ENCODE assay signal across 17 cellular contexts in the genomic region with DNA sequence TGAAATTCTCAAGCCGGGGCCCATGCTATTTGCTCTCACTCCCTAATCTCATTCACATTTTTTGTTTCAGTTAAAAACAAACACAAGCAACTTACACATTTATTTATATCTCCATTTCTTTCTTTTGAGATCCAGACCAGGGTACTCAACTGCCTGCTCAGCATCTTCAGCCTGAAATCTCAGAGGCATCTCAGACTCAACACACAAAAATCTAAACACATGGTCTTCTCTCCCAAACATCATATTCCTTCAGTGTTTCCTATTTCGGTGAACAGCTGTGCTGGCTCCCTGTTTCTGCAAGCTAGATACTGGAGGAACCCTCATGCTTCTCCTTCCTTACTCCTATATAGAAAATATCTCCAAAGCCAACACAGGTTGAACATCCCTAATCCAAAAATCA. TPM values are rescaled to one million over a fixed set of nuclear protein-coding genes. Genes with fewer than 3 reads are reported as not detected.
A peak's percentile ranks its signal among the peaks of the same experiment; 100 is the strongest.
DNase-seq lines count a peak whose midpoint lies in the region; ATAC-seq and TF ChIP-seq lines count a peak whose summit lies in the region.
"Had no signal": no experiment of that assay in that cellular context is flagged by ENCODE, and none has a peak within 500 bp of the region (broad histone marks: within the 10 kb centered on the region; RNA-seq: fewer than 3 reads in every experiment).

No MANE protein-coding gene starts in this region.

- H3K14ac ChIP-seq in IMR-90 (replicated peaks; ENCODE audit: low read depth, low read length): no peak overlapping the region

- H2BK120ac ChIP-seq in IMR-90 (ENCODE audit: low read depth, low read length): no peak overlapping the region

- H4K20me1 ChIP-seq in IMR-90 (ENCODE audit: insufficient read depth, low read length): no peaks in the 10 kb centered on the region

- H3K27me3 Mint-ChIP-seq in progenitor cell of endocrine pancreas: peaks cover 12% of the 10 kb centered on the region

- peaks cover 2% of the 10 kb centered on the region; the same call in 1 of the 2 replicates for H3K4me1 ChIP-seq in IMR-90 (ENCODE audit: control insufficient read depth, insufficient read depth, low read length)
- H3K4me1 ChIP-seq: HAP-1 had no signal

- peak; percentile 99 for ATAC-seq in IMR-90 (ENCODE audit: low read depth)
- no peak for ATAC-seq in HG02970 (IDR thresholded peaks at IDR 0.05; ENCODE audit: low FRiP score, unreplicated experiment)

- no TSS peak for BruUV-seq in IMR-90 (replicated peaks; lab: Mats Ljungman, UMichigan)

- no peak overlapping the region for H2BK15ac ChIP-seq in IMR-90 (ENCODE audit: low read depth, low read length)

- H3K9me3 Mint-ChIP-seq in progenitor cell of endocrine pancreas (ENCODE audit: low read depth): no peaks in the 10 kb centered on the region
- H3K9me3 Mint-ChIP-seq: CD4-positive, alpha-beta memory T cell; HFFc6 had no signal

- dilution Hi-C loops in IMR-90 (cut with HindIII; ENCODE audit: low sequenced_read_pairs, unreplicated experiment): no loop called here

- H3K4me3 Mint-ChIP-seq in progenitor cell of endocrine pancreas (ENCODE audit: low read depth): no peak overlapping the region
- H3K4me3 Mint-ChIP-seq: CD4-positive, alpha-beta memory T cell; HFFc6 had no signal

- intact Hi-C loops in IMR-90 (cut with micrococcal nuclease): no loop called here

- no peak overlapping the region for H2AK5ac ChIP-seq in IMR-90 (ENCODE audit: low read depth, low read length)

- no peaks in the 10 kb centered on the region for H3K9me3 ChIP-seq in IMR-90 (ENCODE audit: control insufficient read depth, insufficient read depth, low read length)
- H3K9me3 ChIP-seq: HAP-1 had no signal

- H3K9ac ChIP-seq in IMR-90 (ENCODE audit: low read depth, low read length): no peak overlapping the region

- no peaks in the 10 kb centered on the region for H3K4me1 Mint-ChIP-seq in progenitor cell of endocrine pancreas (ENCODE audit: low read depth)

- CTCF ChIA-PET in IMR-90 (lab: Yijun Ruan, JAX): interaction anchor here (0.7 kb wide), 1 partner anchor 10 kb away, joined by 4 read pairs; no protein-coding TSS in a partner anchor

- no peak overlapping the region for H2BK20ac ChIP-seq in IMR-90 (ENCODE audit: low read depth, low read length)

- in situ Hi-C loops in IMR-90 (cut with MboI; ENCODE audit: low sequenced_read_pairs): no loop called here

- H3K79me1 ChIP-seq in IMR-90 (ENCODE audit: low read depth in 1 of 2, low read length in 2 of 2): no peaks in the 10 kb centered on the region

- 44% methylated on average over 1 of the region's 2 CpGs; no CpG with 5 or more reads in 1 of the 2 experiments for WGBS in IMR-90 (ENCODE audit: extremely low coverage in 2 of 2, insufficient read length in 1 of 2), 2 experiments

- POLR2A ChIA-PET in IMR-90 (lab: Charles Lee; ENCODE audit: unreplicated experiment): no interaction called here

- no peak overlapping the region for H3K27ac ChIP-seq in IMR-90 (ENCODE audit: insufficient read depth, low read length)

- H3K9me1 ChIP-seq in IMR-90 (ENCODE audit: insufficient read depth, low read length): no peaks in the 10 kb centered on the region

- no peaks in the 10 kb centered on the region for H3K36me3 Mint-ChIP-seq in progenitor cell of endocrine pancreas (ENCODE audit: insufficient read depth)
- H3K36me3 Mint-ChIP-seq: CD4-positive, alpha-beta memory T cell had no signal

- H3K4ac ChIP-seq in IMR-90 (ENCODE audit: low read depth, low read length): no peak overlapping the region

- no peak overlapping the region for H2BK5ac ChIP-seq in IMR-90 (ENCODE audit: low read depth, low read length, poor library complexity, severe bottlenecking)

- TF ChIP-seq CTCF in IMR-90 (conservative IDR thresholded peaks at IDR 0.05; ENCODE audit: low read depth, low read length) (no peak), fibroblast of mammary gland (conservative IDR thresholded peaks at IDR 0.05; ENCODE audit: control insufficient read depth, insufficient read depth, low read depth, low read length) (no peak), progenitor cell of endocrine pancreas (IDR thresholded peaks at IDR 0.05; ENCODE audit: unreplicated experiment) (no peak)

- H3K18ac ChIP-seq in IMR-90 (ENCODE audit: low read depth, low read length): no peak overlapping the region

- TF ChIP-seq POLR2A in IMR-90 (IDR thresholded peaks at IDR 0.05; ENCODE audit: low read depth, low read length): no peak

- no peak overlapping the region for H4K91ac ChIP-seq in IMR-90 (ENCODE audit: insufficient read depth, low read depth, low read length)

- no peak overlapping the region for H3K23ac ChIP-seq in IMR-90 (ENCODE audit: low read depth, low read length)

- TF ChIP-seq RAD21 in IMR-90 (IDR thresholded peaks at IDR 0.05; ENCODE audit: low read length): no peak

- no peak overlapping the region for H3K4me2 ChIP-seq in IMR-90 (ENCODE audit: low read depth, low read length)

- no peak overlapping the region for H4K5ac ChIP-seq in IMR-90 (ENCODE audit: low read depth, low read length)

- no peak overlapping the region for H4K8ac ChIP-seq in IMR-90 (ENCODE audit: low read depth in 2 of 2, low read length in 2 of 2)

- no peak overlapping the region for H2AFZ ChIP-seq in IMR-90 (replicated peaks; ENCODE audit: low read length, poor library complexity)

- H3K56ac ChIP-seq in IMR-90 (ENCODE audit: extremely low read depth, insufficient read depth, low read length): no peak overlapping the region

- H2AK9ac ChIP-seq in IMR-90 (replicated peaks; ENCODE audit: low read depth, low read length, poor library complexity): no peak overlapping the region

- H3K4me3 ChIP-seq in IMR-90 (ENCODE audit: insufficient read depth, low read depth, low read length): no peak overlapping the region
- no peak overlapping the region for H3K4me3 ChIP-seq in fibroblast of mammary gland (ENCODE audit: control insufficient read depth, low read depth, low read length)
- H3K4me3 ChIP-seq: HAP-1 had no signal

- DNase-seq in IMR-90 (peak; percentile 69), fibroblast of mammary gland (ENCODE audit: low read depth) (peak; percentile 7), progenitor cell of endocrine pancreas (ENCODE audit: low spot score, unreplicated experiment) (no peak), NCI-H345 treated with DMSO at 0.1 percent for 48 hours (lab: John Stamatoyannopoulos, UW; ENCODE audit: unreplicated experiment) (no peak), HK-2 (ENCODE audit: unreplicated experiment) (no peak)
- DNase-seq: AML-193; C1 segment of cervical spinal cord; Calu3; CD4-positive, alpha-beta memory T cell; COR-L47; DMS53; DMS79 treated with DMSO at 0.1 percent for 48 hours; GF-D8; GOT3; HFFc6 had no signal

- peak overlapping the region; percentile 12 for H3K27ac Mint-ChIP-seq in progenitor cell of endocrine pancreas
- H3K27ac Mint-ChIP-seq: CD4-positive, alpha-beta memory T cell; HFFc6 had no signal

- peaks cover 3% of the 10 kb centered on the region for H3K27me3 ChIP-seq in IMR-90 (ENCODE audit: control insufficient read depth, insufficient read depth, low read length)

- no peaks in the 10 kb centered on the region for H3K36me3 ChIP-seq in IMR-90 (ENCODE audit: control insufficient read depth, insufficient read depth, low read length)
- H3K36me3 ChIP-seq: HAP-1 had no signal

TF ChIP-seq in IMR-90, 13 proteins besides CTCF, POLR2A, EP300 and RAD21:
- peak; percentile 56 for TF ChIP-seq MAFK (IDR thresholded peaks at IDR 0.05; ENCODE audit: low read depth, low read length)
- no peak for TF ChIP-seq MAZ (IDR thresholded peaks at IDR 0.05; ENCODE audit: borderline replicate concordance, low read depth, low read length)

RNA-seq across cellular contexts. Expression of a gene that starts 11.3 kb away (rescaled TPM):
- 19.9 and 21.9 TPM in 2 replicates for total RNA-seq in IMR-90 (2012; rRNA removed)
- 4.8 and 5.8 TPM in 2 replicates for polyA plus RNA-seq in IMR-90 (2012; rRNA removed)
- polyA plus RNA-seq in IMR-90 (2012; cell fraction: cytosol; rRNA removed): 1.1 and 1.9 TPM in 2 replicates
- polyA plus RNA-seq in IMR-90 (2012; cell fraction: nucleus; rRNA removed; ENCODE audit: low replicate concordance): 2.9 and 18.0 TPM in 2 replicates
- 24.7 and 27.7 TPM in 2 replicates for total RNA-seq in progenitor cell of endocrine pancreas

Comparison
In these comparisons a context has a peak if more than half of its experiments do, and no peak if none do; other contexts are left out.
1. DNase-seq: peak in IMR-90 (single experiment) and fibroblast of mammary gland (single experiment); none in progenitor cell of endocrine pancreas (single experiment), NCI-H345 treated with DMSO at 0.1 percent for 48 hours (single experiment) and HK-2 (single experiment).